ENCODE assay signal across 27 cellular contexts in genomic region chr10:70970830-70971229, GRCh38.
DNase-seq lines count a peak whose midpoint lies in the region; ATAC-seq and TF ChIP-seq lines count a peak whose summit lies in the region.
"Had no signal": no experiment of that assay in that cellular context is flagged by ENCODE, and none has a peak within 500 bp of the region (broad histone marks: within the 10 kb centered on the region; RNA-seq: fewer than 3 reads in every experiment).

No MANE protein-coding gene starts in this region.

- in situ Hi-C loops in Caki2 (cut with HindIII; ENCODE audit: low pct_unique_long_range_greater_than_20kb, low sequenced_read_pairs): no loop called here

- H3K4me3 ChIP-seq in epithelial cell of proximal tubule (ENCODE audit: low read depth, low read length): no peak overlapping the region
- H3K4me3 ChIP-seq: A549, coronary artery, PC-9, SJCRH30, smooth muscle cell, upper lobe of right lung had no signal

- no peak overlapping the region for H3K27ac ChIP-seq in caudate nucleus (ENCODE audit: low read depth, low read length)
- H3K27ac ChIP-seq: coronary artery, PC-9, SJCRH30, upper lobe of right lung had no signal

- ATAC-seq in HG02763 (IDR thresholded peaks at IDR 0.05; ENCODE audit: unreplicated experiment): no peak
- ATAC-seq: activated naive CD8-positive, alpha-beta T cell treated with anti-CD3 and anti-CD28 coated beads, Interleukin-2, amount 50 U/mL, for 24 hours; upper lobe of right lung had no signal

- peak; percentile 71 for DNase-seq in Caki2 (ENCODE audit: low read depth)
- peak; percentile 45 for DNase-seq in NCI-H226
- peak; percentile 72 for DNase-seq in epithelial cell of proximal tubule (ENCODE audit: low read depth)
- peak; percentile 69 for DNase-seq in iPS-NIHi11 (ENCODE audit: low spot score)
- no peak for DNase-seq in caudate nucleus (lab: John Stamatoyannopoulos, UW)
- DNase-seq in GDM1 (lab: John Stamatoyannopoulos, UW): no peak
- DNase-seq in midbrain (lab: John Stamatoyannopoulos, UW): no peak
- DNase-seq: activated CD4-positive, alpha-beta memory T cell treated with anti-CD3 and anti-CD28 coated beads, Interleukin-2, amount 10 ng/mL, durations not matched to agents 7 days and 5 days; activated CD4-positive, CD25-positive, alpha-beta regulatory T cell treated with anti-CD3 and anti-CD28 coated beads, Interleukin-2, amount 50 U/mL, for 72 hours; activated gamma-delta T cell; activated naive CD8-positive, alpha-beta T cell treated with anti-CD3 and anti-CD28 coated beads, Interleukin-2, amount 50 U/mL, for 24 hours; DMS53; foreskin fibroblast; hippocampal formation; kidney glomerular epithelial cell; NCI-H1436 treated with DMSO at 0.1 percent for 48 hours; NCI-H2107; NCI-H510A treated with DMSO at 0.1 percent for 48 hours; occipital lobe; PC-9; SJCRH30; stimulated activated CD4-positive, alpha-beta T cell treated with anti-CD3 and anti-CD28 coated beads, Interleukin-2, amount 100 ng/mL, for 24 hours; upper lobe of right lung had no signal

- TF ChIP-seq CTCF in epithelial cell of proximal tubule (conservative IDR thresholded peaks at IDR 0.05; ENCODE audit: low read depth, low read length): no peak

Comparison
In these comparisons a context has a peak if more than half of its experiments do, and no peak if none do; other contexts are left out.
1. DNase-seq: peak in Caki2 (single experiment), NCI-H226 (single experiment), epithelial cell of proximal tubule (single experiment) and iPS-NIHi11 (single experiment); none in caudate nucleus (0 of 61), GDM1 (single experiment) and midbrain (single experiment).